ENCODE assay signal across 8 cellular contexts in genomic region chr4:13483142-13484044, GRCh38. TPM values are rescaled to one million over a fixed set of nuclear protein-coding genes. Genes with fewer than 3 reads are reported as not detected.
A peak's percentile ranks its signal among the peaks of the same experiment; 100 is the strongest.
DNase-seq lines count a peak whose midpoint lies in the region; ATAC-seq, FAIRE-seq and TF ChIP-seq lines count a peak whose summit lies in the region.

No MANE protein-coding gene starts in this region.

- peak overlapping the region; percentile 78 for H3K4me2 ChIP-seq in endothelial cell of umbilical vein (ENCODE audit: insufficient read depth, low read length)

- peak overlapping the region; percentile 89 for H3K4me3 Mint-ChIP-seq in activated naive CD4-positive, alpha-beta T cell treated with anti-CD3 and anti-CD28 coated beads for 36 hours

- intact Hi-C loops in activated naive CD4-positive, alpha-beta T cell treated with anti-CD3 and anti-CD28 coated beads for 36 hours (cut with micrococcal nuclease), result loop anchor here (1.0 to 2.0 kb wide), 5 partner anchors 19 to 1519 kb away; partner anchors contain the start of genes BOD1L1 and CPEB2
- intact Hi-C loops in endothelial cell of umbilical vein (cut with micrococcal nuclease), result loop anchor here (1.0 to 5.0 kb wide), 3 partner anchors 62 to 1519 kb away; partner anchors contain the start of genes BOD1L1 and CPEB2

- POLR2A ChIA-PET in endothelial cell of umbilical vein (lab: Charles Lee), result interaction anchor here (0.5 kb wide), 1 partner anchor 15 kb away, joined by 3 read pairs; no protein-coding TSS in a partner anchor

- ATAC-seq in HG02642 (IDR thresholded peaks at IDR 0.05; ENCODE audit: poor library complexity, unreplicated experiment), result peak; percentile 17

- no peaks in the 10 kb centered on the region for H3K9me3 Mint-ChIP-seq in activated naive CD4-positive, alpha-beta T cell treated with anti-CD3 and anti-CD28 coated beads for 36 hours

- DNase-seq in activated naive CD4-positive, alpha-beta T cell treated with anti-CD3 and anti-CD28 coated beads for 36 hours, result peak; percentile 33
- no peak for DNase-seq in activated naive CD4-positive, alpha-beta T cell treated with Interleukin-2 at 50 U/mL for 16 hours
- DNase-seq in NCI-H1417 (lab: John Stamatoyannopoulos, UW), result peak; percentile 42 to 87 (median 82)
- DNase-seq in activated CD4-positive, alpha-beta T cell treated with anti-CD3 and anti-CD28 coated beads for 48 hours, result peak; percentile 25
- peak; percentile 77 for DNase-seq in endothelial cell of umbilical vein (ENCODE audit: low read depth, low spot score)
- peak in 35 of 49 donors; percentile 17 to 77 (median 61) for DNase-seq in substantia nigra (lab: John Stamatoyannopoulos, UW)

- H3K9me3 ChIP-seq in endothelial cell of umbilical vein (replicated peaks; ENCODE audit: control insufficient read depth, insufficient read depth, low read length) (no peaks in the 10 kb centered on the region), mesodermal cell (ENCODE audit: control insufficient read depth, low read length) (peaks cover 4% of the 10 kb centered on the region)

- WGBS in mesodermal cell (ENCODE audit: insufficient coverage in 2 of 2), 2 experiments, result 0 to 1% methylated on average over 26 to 29 of the region's 38 CpGs

- peaks cover 4 to 12% of the 10 kb centered on the region in 2 experiments for H3K27me3 ChIP-seq in endothelial cell of umbilical vein (ENCODE audit: control insufficient read depth in 2 of 2, insufficient read depth in 2 of 2, low read length in 2 of 2)

- dilution Hi-C loops in endothelial cell of umbilical vein (cut with MboI; ENCODE audit: extremely low pct_ligation_motif_present, low sequenced_read_pairs), result no loop called here

- no peak for TF ChIP-seq POLR2A in endothelial cell of umbilical vein (IDR thresholded peaks at IDR 0.05; ENCODE audit: low read depth, low read length)

- H3K27ac Mint-ChIP-seq in activated naive CD4-positive, alpha-beta T cell treated with anti-CD3 and anti-CD28 coated beads for 36 hours, result peak overlapping the region; percentile 63

- H3K27ac ChIP-seq in endothelial cell of umbilical vein (ENCODE audit: insufficient read depth, low read depth, low read length) (peak overlapping the region; percentile 97), mesodermal cell (ENCODE audit: low read depth, low read length, severe bottlenecking) (peak overlapping the region; percentile 96), substantia nigra (ENCODE audit: low read depth, low read length, poor library complexity, severe bottlenecking) (peak overlapping the region; percentile 95)

- H4K20me1 ChIP-seq in endothelial cell of umbilical vein (replicated peaks; ENCODE audit: control insufficient read depth, extremely low read depth, insufficient read depth, low read length), result peaks cover 3% of the 10 kb centered on the region

- no peaks in the 10 kb centered on the region for H3K36me3 ChIP-seq in endothelial cell of umbilical vein (ENCODE audit: control insufficient read depth in 2 of 2, extremely low read depth in 1 of 2, insufficient read depth in 2 of 2, low read length in 2 of 2)
- H3K36me3 ChIP-seq in mesodermal cell (ENCODE audit: control insufficient read depth, insufficient read depth, low read length), result no peaks in the 10 kb centered on the region

- H3K4me3 ChIP-seq in endothelial cell of umbilical vein (replicated peaks in 1 of 3; ENCODE audit: insufficient read depth in 1 of 3, low read depth in 1 of 3, low read length in 3 of 3) (peak overlapping the region; percentile 64 to 82 (median 66)), mesodermal cell (ENCODE audit: extremely low read depth, insufficient read depth, low read length, poor library complexity, severe bottlenecking) (peak overlapping the region; percentile 82)

- no peaks in the 10 kb centered on the region for H3K27me3 Mint-ChIP-seq in activated naive CD4-positive, alpha-beta T cell treated with anti-CD3 and anti-CD28 coated beads for 36 hours (ENCODE audit: low read depth)

- H3K4me1 Mint-ChIP-seq in activated naive CD4-positive, alpha-beta T cell treated with anti-CD3 and anti-CD28 coated beads for 36 hours (ENCODE audit: low read depth), result peaks cover 25% of the 10 kb centered on the region

- CTCF ChIA-PET in activated naive CD4-positive, alpha-beta T cell treated with anti-CD3 and anti-CD28 coated beads for 36 hours (lab: Charles Lee), result interaction anchor here (0.5 to 1.2 kb wide), 3 partner anchors 65 to 754 kb away, joined by 3 to 4 read pairs (median 3); no protein-coding TSS in a partner anchor
- CTCF ChIA-PET in endothelial cell of umbilical vein (lab: Charles Lee), result interaction anchor here (0.9 to 1.2 kb wide), 3 partner anchors 9 to 66 kb away, joined by 3 to 6 read pairs (median 4); no protein-coding TSS in a partner anchor

- peaks cover 2% of the 10 kb centered on the region for H3K36me3 Mint-ChIP-seq in activated naive CD4-positive, alpha-beta T cell treated with anti-CD3 and anti-CD28 coated beads for 36 hours (ENCODE audit: low read depth)

- BruUV-seq in endothelial cell of umbilical vein (replicated peaks; lab: Mats Ljungman, UMichigan), result TSS peak; percentile 32

- peaks cover 9% of the 10 kb centered on the region for H3K79me2 ChIP-seq in endothelial cell of umbilical vein (ENCODE audit: control insufficient read depth, insufficient read depth, low read length)

- TF ChIP-seq CTCF in endothelial cell of umbilical vein (IDR thresholded peaks at IDR 0.05; ENCODE audit: extremely low read depth in 1 of 2, insufficient read depth in 1 of 2, low read depth in 1 of 2, low read length in 2 of 2), result no peak

- H3K9me1 ChIP-seq in endothelial cell of umbilical vein (replicated peaks; ENCODE audit: control insufficient read depth, extremely low read depth, insufficient read depth, low read length), result no peaks in the 10 kb centered on the region

- H2AFZ ChIP-seq in endothelial cell of umbilical vein (ENCODE audit: low read depth, low read length), result peak overlapping the region; percentile 84

- H3K4me1 ChIP-seq in endothelial cell of umbilical vein (ENCODE audit: control insufficient read depth, extremely low read depth, insufficient read depth, low read length), result peaks cover 11% of the 10 kb centered on the region
- peaks cover 5% of the 10 kb centered on the region for H3K4me1 ChIP-seq in mesodermal cell (ENCODE audit: control insufficient read depth, insufficient read depth, low read length, poor library complexity, severe bottlenecking)

- peak overlapping the region; percentile 93 for H3K9ac ChIP-seq in endothelial cell of umbilical vein (replicated peaks; ENCODE audit: extremely low read depth, insufficient read depth, low read length)

- no peak for FAIRE-seq in endothelial cell of umbilical vein (lab: Jason Lieb, UNC)

TF ChIP-seq in endothelial cell of umbilical vein, 7 proteins besides CTCF, POLR2A, EP300 and RAD21:
- TF ChIP-seq POLR2AphosphoS5 (IDR thresholded peaks at IDR 0.05; ENCODE audit: insufficient read depth, low read depth, low read length) (no peak), FOS (IDR thresholded peaks at IDR 0.05; ENCODE audit: borderline replicate concordance, insufficient read depth, low read length) (no peak), GATA2 (IDR thresholded peaks at IDR 0.05; ENCODE audit: insufficient read depth, insufficient read length, low read depth, low read length) (no peak), EZH2 (IDR thresholded peaks at IDR 0.05; ENCODE audit: borderline replicate concordance, low read depth, low read length, severe bottlenecking) (no peak), MYC (IDR thresholded peaks at IDR 0.05; ENCODE audit: low read depth, low read length) (no peak), JUN (IDR thresholded peaks at IDR 0.05; ENCODE audit: borderline replicate concordance, insufficient read depth, insufficient read length, low read depth) (no peak), MAX (IDR thresholded peaks at IDR 0.05; ENCODE audit: insufficient read depth, insufficient read length) (no peak)
TF ChIP-seq in endothelial cell of umbilical vein: peak in this region for 0.

RNA-seq across cellular contexts. Expression of gene RAB28, which starts 0.7 kb away (rescaled TPM):
- 10 to 100 TPM; 15.6 to 16.7 TPM for total RNA-seq in activated naive CD4-positive, alpha-beta T cell treated with anti-CD3 and anti-CD28 coated beads for 36 hours
- total RNA-seq in endothelial cell of umbilical vein, result 13.2 and 15.5 TPM in 2 replicates
- polyA plus RNA-seq in endothelial cell of umbilical vein, result 10.9 and 13.0 TPM in 2 replicates
- polyA plus RNA-seq in endothelial cell of umbilical vein (2011; cell fraction: cytosol; rRNA removed), result 13.9 and 16.0 TPM in 2 replicates
- 16.5 and 18.9 TPM in 2 replicates for polyA plus RNA-seq in endothelial cell of umbilical vein (2011; cell fraction: nucleus; rRNA removed)
- 14.1 and 14.9 TPM in 2 replicates for polyA plus RNA-seq in endothelial cell of umbilical vein (2012)
- 7.9 and 8.3 TPM in 2 replicates for polyA minus RNA-seq in endothelial cell of umbilical vein
- polyA minus RNA-seq in endothelial cell of umbilical vein (2011; cell fraction: cytosol; rRNA and poly(A)+ RNA removed), result 4.8 TPM
- polyA minus RNA-seq in endothelial cell of umbilical vein (2011; cell fraction: nucleus; rRNA and poly(A)+ RNA removed), result 21.5 and 21.7 TPM in 2 replicates
- 25.4 TPM for polyA plus RNA-seq in mesodermal cell (2013, experiment 1 of 2)
- 32.5 TPM for polyA plus RNA-seq in mesodermal cell (2013, experiment 2 of 2)
